In the genomic region with DNA sequence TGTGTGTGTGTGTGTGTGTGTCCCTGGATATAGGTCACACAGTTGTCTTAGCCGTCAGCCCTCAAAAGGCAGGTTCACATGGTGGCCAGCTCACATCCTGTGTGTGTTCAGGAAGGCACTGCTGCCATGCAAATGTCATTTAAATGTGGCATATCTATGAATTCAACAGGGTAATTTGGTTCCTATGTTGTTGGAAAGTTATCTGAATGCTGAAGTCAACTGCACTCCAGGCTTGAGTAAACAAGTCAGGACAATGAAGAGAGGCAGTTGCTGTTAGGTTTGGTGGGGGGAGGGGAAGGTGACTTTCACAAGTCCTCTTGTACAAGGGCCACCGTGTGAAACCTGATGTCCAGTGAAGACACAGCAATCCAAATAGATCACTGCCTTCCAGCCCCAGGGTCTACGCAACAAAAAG, we compare ENCODE assay signal across 22 cellular contexts.
A peak's percentile ranks its signal among the peaks of the same experiment; 100 is the strongest.
DNase-seq lines count a peak whose midpoint lies in the region; ATAC-seq and TF ChIP-seq lines count a peak whose summit lies in the region.
"Had no signal": no experiment of that assay in that cellular context is flagged by ENCODE, and none has a peak within 500 bp of the region (broad histone marks: within the 10 kb centered on the region; RNA-seq: fewer than 3 reads in every experiment).

No MANE protein-coding gene starts in this region.

- H3K27ac Mint-ChIP-seq in natural killer cell, result peak overlapping the region in 1 of 2 donors; percentile 47

- no peak for TF ChIP-seq CTCF in C4-2B (conservative IDR thresholded peaks at IDR 0.05)
- no peak for TF ChIP-seq CTCF in natural killer cell (IDR thresholded peaks at IDR 0.05)

- no peak overlapping the region for H3K4me3 Mint-ChIP-seq in natural killer cell
- H3K4me3 Mint-ChIP-seq: CD4-positive, alpha-beta memory T cell had no signal

- peak overlapping the region; percentile 69 for H3K27ac ChIP-seq in C4-2B
- peak overlapping the region; percentile 60 for H3K27ac ChIP-seq in HUES48 (ENCODE audit: low read depth, low read length)
- H3K27ac ChIP-seq: cardiac muscle cell had no signal

- DNase-seq in left ventricle myocardium superior (no peak), natural killer cell (no peak), retina (no peak), OCI-M2 (lab: John Stamatoyannopoulos, UW; ENCODE audit: unreplicated experiment) (no peak)
- DNase-seq in effector CD4-positive, alpha-beta T cell, result no peak
- DNase-seq: activated CD4-positive, alpha-beta T cell treated with anti-CD3 and anti-CD28 coated beads for 48 hours; activated naive CD4-positive, alpha-beta T cell; activated T-cell treated with anti-CD3 and anti-CD28 coated beads for 4 hours; amygdala; CD4-positive, alpha-beta memory T cell; dorsolateral prefrontal cortex; KG1; NCI-H1048; NCI-H2029 treated with DMSO at 0.1 percent for 48 hours; NCI-H446 treated with DMSO at 0.1 percent for 48 hours; stimulated activated CD4-positive, alpha-beta T cell treated with anti-CD3 and anti-CD28 coated beads, Interleukin-4, amount 100 ng/mL, for 4 hours had no signal

- no peaks in the 10 kb centered on the region for H3K36me3 Mint-ChIP-seq in natural killer cell
- H3K36me3 Mint-ChIP-seq: CD4-positive, alpha-beta memory T cell had no signal

- H3K27me3 Mint-ChIP-seq in natural killer cell (ENCODE audit: low read depth in 2 of 2), result peaks cover 0 to 4% of the 10 kb centered on the region in 2 donors

- no peaks in the 10 kb centered on the region for H3K27me3 ChIP-seq in HUES48 (ENCODE audit: control insufficient read depth, insufficient read depth, low read length)
- H3K27me3 ChIP-seq: dorsolateral prefrontal cortex had no signal

- peak; percentile 34 for ATAC-seq in left ventricle myocardium superior
- peak in 2 of 3 donors; percentile 29 to 35 for ATAC-seq in natural killer cell
- ATAC-seq: gastroesophageal sphincter had no signal

- no peaks in the 10 kb centered on the region for H3K36me3 ChIP-seq in HUES48 (ENCODE audit: control insufficient read depth, insufficient read depth, low read length)
- H3K36me3 ChIP-seq: cardiac muscle cell, esophagus muscularis mucosa, gastroesophageal sphincter had no signal

- H3K4me3 ChIP-seq in HUES48 (ENCODE audit: low read depth, low read length), result no peak overlapping the region
- H3K4me3 ChIP-seq: cardiac muscle cell, esophagus muscularis mucosa, gastroesophageal sphincter, smooth muscle cell had no signal

- no peak overlapping the region for H3K9ac ChIP-seq in HUES48 (ENCODE audit: low read depth, low read length)

- H3K4me1 ChIP-seq in HUES48 (ENCODE audit: control insufficient read depth, insufficient read depth, low read length), result peaks cover 8% of the 10 kb centered on the region
- H3K4me1 ChIP-seq: gastroesophageal sphincter had no signal

- no peaks in the 10 kb centered on the region for H3K9me3 Mint-ChIP-seq in natural killer cell
- H3K9me3 Mint-ChIP-seq: CD4-positive, alpha-beta memory T cell had no signal

- intact Hi-C loops in left ventricle myocardium superior (cut with micrococcal nuclease), result no loop called here
- intact Hi-C loops in natural killer cell (cut with micrococcal nuclease), result no loop called here

- no peaks in the 10 kb centered on the region for H3K9me3 ChIP-seq in HUES48 (ENCODE audit: control insufficient read depth, insufficient read depth, low read length)
- H3K9me3 ChIP-seq: esophagus muscularis mucosa, gastroesophageal sphincter had no signal

- peaks cover 0 to 14% of the 10 kb centered on the region in 2 donors for H3K4me1 Mint-ChIP-seq in natural killer cell
- H3K4me1 Mint-ChIP-seq: CD4-positive, alpha-beta memory T cell had no signal
